Comparison of ENCODE assay signal across 18 cellular contexts in the genomic region with DNA sequence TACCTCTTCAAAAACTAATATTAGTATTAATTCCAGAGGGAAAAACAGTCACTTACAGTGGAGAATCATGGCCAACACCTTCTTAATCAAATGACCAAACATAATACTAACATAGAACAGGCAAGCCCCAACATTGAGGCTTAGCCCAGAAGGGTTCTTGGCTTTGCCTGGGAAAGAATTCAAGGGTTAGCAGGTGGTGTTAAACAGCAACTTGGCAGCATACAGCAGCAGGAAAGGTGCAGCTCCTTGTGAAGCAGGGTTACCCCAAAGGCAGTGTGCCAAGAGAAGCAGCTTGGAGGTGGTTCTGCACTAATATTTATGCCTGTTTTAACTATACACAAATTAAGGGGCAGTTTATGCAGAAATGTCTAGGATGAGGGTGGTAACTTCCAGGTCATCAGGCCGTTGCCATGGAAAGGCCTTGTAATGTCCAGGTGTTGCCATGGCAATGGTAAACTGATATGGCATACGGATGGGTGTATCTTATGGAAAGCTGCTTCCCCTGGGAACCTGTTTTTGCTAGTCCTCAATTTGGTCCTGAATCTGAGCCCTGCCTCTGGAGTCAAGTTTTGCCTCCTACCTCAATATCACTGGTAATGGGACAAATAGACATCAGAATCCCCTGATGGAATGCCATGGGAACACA. TPM values are rescaled to one million over a fixed set of nuclear protein-coding genes. Genes with fewer than 3 reads are reported as not detected.
DNase-seq lines count a peak whose midpoint lies in the region; ATAC-seq, FAIRE-seq and TF ChIP-seq lines count a peak whose summit lies in the region.
"Had no signal": no experiment of that assay in that cellular context is flagged by ENCODE, and none has a peak within 500 bp of the region (broad histone marks: within the 10 kb centered on the region; RNA-seq: fewer than 3 reads in every experiment).

No MANE protein-coding gene starts in this region.

- DNase-seq in NCI-H2029 (lab: John Stamatoyannopoulos, UW) (peak; percentile 31), RPMI7951 (ENCODE audit: low read depth) (peak; percentile 36), pancreas (peak in 5 of 6 donors; percentile 45 to 80 (median 70)), A172 (ENCODE audit: low spot score) (no peak), NCI-H2227 (lab: John Stamatoyannopoulos, UW; ENCODE audit: unreplicated experiment) (no peak)
- DNase-seq: activated effector memory CD4-positive, alpha-beta T cell treated with anti-CD3 and anti-CD28 coated beads, Interleukin-2, amount 50 U/mL, for 16 hours; hippocampal formation; IMR-90; left ventricle myocardium inferior; NCI-H1048; OCI-M1 had no signal

- no peak overlapping the region for H3K4me3 ChIP-seq in HEK293 (ENCODE audit: low read depth, low read length)
- H3K4me3 ChIP-seq in pancreas = no peak overlapping the region
- H3K4me3 ChIP-seq: BLaER1 treated with 17β-estradiol and CSF1 and Interleukin-3, amounts not matched to agents 10 nM and 100 nM; GM12878; HAP-1; left ventricle myocardium inferior; suprapubic skin had no signal

- CTCF ChIA-PET in HEK293 (lab: Yijun Ruan, JAX) = interaction anchor here (0.6 to 1.2 kb wide), 2 partner anchors 19 to 20 kb away, joined by 4 read pairs; no protein-coding TSS in a partner anchor

- H3K36me3 ChIP-seq in HEK293 (ENCODE audit: control insufficient read depth in 2 of 2, insufficient read depth in 1 of 2, low read length in 2 of 2) = no peaks in the 10 kb centered on the region
- H3K36me3 ChIP-seq in pancreas = no peaks in the 10 kb centered on the region
- H3K36me3 ChIP-seq: BLaER1 treated with 17β-estradiol and CSF1 and Interleukin-3, amounts not matched to agents 10 nM and 100 nM; HAP-1; left ventricle myocardium inferior; suprapubic skin had no signal

- FAIRE-seq in pancreas (lab: Jason Lieb, UNC) = no peak
- FAIRE-seq: GM12878 had no signal

- 17 to 28% methylated on average over 2 of the region's 2 CpGs for WGBS in pancreas, 2 donors

- H3K9me3 ChIP-seq in HEK293 (ENCODE audit: control insufficient read depth, insufficient read depth, low read depth, low read length) (no peaks in the 10 kb centered on the region), pancreas (no peaks in the 10 kb centered on the region)
- H3K9me3 ChIP-seq: HAP-1, suprapubic skin had no signal

- TF ChIP-seq CTCF in HEK293 (tag by site-specific recombination; IDR thresholded peaks at IDR 0.05) (no peak), pancreas (IDR thresholded peaks at IDR 0.05) (no peak)

- intact Hi-C loops in pancreas (cut with DNase I) = no loop called here

- H3K4me1 ChIP-seq in HEK293 (ENCODE audit: control insufficient read depth, insufficient read depth, low read length) = no peaks in the 10 kb centered on the region; the same call in 1 of the 2 replicates
- peaks cover 0 to 12% (median 5%) of the 10 kb centered on the region in 3 donors for H3K4me1 ChIP-seq in pancreas
- H3K4me1 ChIP-seq: HAP-1, left ventricle myocardium inferior, suprapubic skin had no signal

- H3K27ac ChIP-seq in HEK293 (ENCODE audit: extremely low read depth, low read depth, low read length) (no peak overlapping the region), pancreas (peak overlapping the region in 2 of 4 donors; percentile 20 to 39)
- H3K27ac ChIP-seq: left ventricle myocardium inferior, suprapubic skin had no signal

- ATAC-seq in pancreas (peak; percentile 92 to 97 (median 95)), GM19395 (IDR thresholded peaks at IDR 0.05; ENCODE audit: unreplicated experiment) (no peak), HG03460 (IDR thresholded peaks at IDR 0.05; ENCODE audit: unreplicated experiment) (no peak)
- ATAC-seq: GM12878 had no signal

- H3K27me3 ChIP-seq in pancreas = no peaks in the 10 kb centered on the region
- H3K27me3 ChIP-seq: BLaER1 treated with 17β-estradiol and CSF1 and Interleukin-3, amounts not matched to agents 10 nM and 100 nM; suprapubic skin had no signal

- POLR2A ChIA-PET in HEK293 (lab: Yijun Ruan, JAX) = no interaction called here

TF ChIP-seq in HEK293, 187 proteins besides CTCF, POLR2A, EP300 and RAD21:
- TF ChIP-seq MYNN (tag by site-specific recombination; IDR thresholded peaks at IDR 0.05; ENCODE audit: borderline replicate concordance) (0 out of 2 replicates have a peak, but pooled peaks have one; percentile 38), OSR2 (tag by site-specific recombination; IDR thresholded peaks at IDR 0.05) (peak; percentile 55; the same call in 1 of the 2 replicates), KLF1 (tag by site-specific recombination; IDR thresholded peaks at IDR 0.05) (no peak)

RNA-seq across cellular contexts. Expression of a gene that starts 27.2 kb away (rescaled TPM):
- 0.10 and 0.48 TPM in 2 replicates for total RNA-seq in RPMI7951 (2014; rRNA removed; shearing (Covaris generic))
- 10 to 100 TPM; 11.8 to 22.8 (median 16.2) TPM for total RNA-seq in pancreas
- polyA plus RNA-seq in pancreas = 10 to 100 TPM in 1 of 2 donors, 1 to 10 TPM in 1; 7.3 to 11.2 TPM
- 22.0 and 44.2 TPM in 2 replicates for total RNA-seq in A172 (2014; rRNA removed; shearing (Covaris generic))
- total RNA-seq: GM12878 had no signal
- polyA plus RNA-seq: GM12878 had no signal

RNA-seq across cellular contexts. Expression of a gene that starts 30.8 kb away (rescaled TPM):
- 47.2 and 51.8 TPM in 2 replicates for total RNA-seq in RPMI7951 (2014; rRNA removed; shearing (Covaris generic))
- total RNA-seq in pancreas = 10 to 100 TPM in 1 of 6 donors, 1 to 10 TPM in 5; 8.1 to 12.0 (median 9.3) TPM
- polyA plus RNA-seq in pancreas = 10 to 100 TPM in 1 of 2 donors, 1 to 10 TPM in 1; 6.2 to 10.7 TPM
- 48.2 and 57.8 TPM in 2 replicates for total RNA-seq in A172 (2014; rRNA removed; shearing (Covaris generic))

Comparison
In these comparisons a context has a peak if more than half of its experiments do, and no peak if none do; other contexts are left out.
1. DNase-seq: peak in NCI-H2029 (single experiment), RPMI7951 (single experiment) and pancreas (5 of 6); none in A172 (single experiment) and NCI-H2227 (single experiment).
2. ATAC-seq: peak in pancreas (4 of 4); none in GM19395 (single experiment) and HG03460 (single experiment).